13 cellular contexts compared by ENCODE assay signal in the genomic region with DNA sequence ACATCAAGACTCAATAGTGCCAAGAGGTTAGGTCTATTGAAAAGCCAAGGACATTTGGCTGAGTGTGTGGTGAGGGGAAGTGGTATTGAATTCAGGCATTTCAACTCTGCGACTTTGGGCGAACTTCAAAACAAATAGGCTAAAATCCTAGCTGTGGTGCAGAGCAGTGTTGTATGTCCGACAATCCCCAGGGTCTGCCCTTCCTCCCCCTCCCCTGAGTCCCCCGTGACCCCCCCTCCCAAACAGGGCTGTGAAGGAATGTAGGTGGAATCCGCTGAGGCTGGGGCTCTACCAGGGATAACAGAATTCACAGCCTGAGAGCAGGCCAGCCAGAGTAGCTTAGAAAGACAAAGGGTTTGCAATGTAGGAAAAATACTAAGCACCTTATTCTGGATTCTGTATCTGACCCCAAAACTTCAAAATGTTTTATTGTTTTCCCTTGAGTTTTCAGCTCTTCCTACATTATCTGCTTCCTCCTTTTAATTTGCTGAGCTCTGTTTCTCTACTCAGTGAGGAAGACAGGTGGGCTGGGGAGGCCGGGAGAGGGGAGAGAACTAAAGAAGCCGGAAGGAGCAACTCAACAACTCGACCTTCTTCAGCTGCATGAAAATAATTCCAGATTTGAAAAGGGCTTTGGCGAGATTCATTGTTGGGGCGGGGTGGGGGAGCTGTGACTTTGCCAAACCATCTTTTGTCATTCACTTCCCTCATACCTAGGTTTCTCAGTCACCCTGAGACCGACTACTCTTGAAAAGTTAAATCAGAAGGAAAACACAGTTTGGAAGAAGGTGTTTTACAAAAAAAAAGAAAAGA.
DNase-seq lines count a peak whose midpoint lies in the region; ATAC-seq and TF ChIP-seq lines count a peak whose summit lies in the region.
"Had no signal": no experiment of that assay in that cellular context is flagged by ENCODE, and none has a peak within 500 bp of the region (broad histone marks: within the 10 kb centered on the region; RNA-seq: fewer than 3 reads in every experiment).

No MANE protein-coding gene starts in this region.

- H3K27me3 Mint-ChIP-seq in activated CD4-positive, alpha-beta T cell treated with anti-CD3 and anti-CD28 coated beads, Interleukin-2, amount 10 ng/mL, durations not matched to agents 24 days and 14 days, result no peaks in the 10 kb centered on the region

- intact Hi-C loops in activated CD4-positive, alpha-beta T cell treated with anti-CD3 and anti-CD28 coated beads, Interleukin-2, amount 10 ng/mL, durations not matched to agents 24 days and 14 days (cut with micrococcal nuclease), result no loop called here
- intact Hi-C loops in lower lobe of right lung (cut with DNase I), result no loop called here

- H3K36me3 ChIP-seq in iPS-15b (ENCODE audit: control insufficient read depth, insufficient read depth, low read length) (no peaks in the 10 kb centered on the region), lower lobe of right lung (no peaks in the 10 kb centered on the region)
- H3K36me3 ChIP-seq: transverse colon had no signal

- no peak for TF ChIP-seq CTCF in lower lobe of right lung (IDR thresholded peaks at IDR 0.05)

- no peak for ATAC-seq in GM19351 (IDR thresholded peaks at IDR 0.05; ENCODE audit: unreplicated experiment)
- ATAC-seq in lower lobe of right lung, result no peak
- ATAC-seq: left colon had no signal

- no peaks in the 10 kb centered on the region for H3K36me3 Mint-ChIP-seq in activated CD4-positive, alpha-beta T cell treated with anti-CD3 and anti-CD28 coated beads, Interleukin-2, amount 10 ng/mL, durations not matched to agents 24 days and 14 days (ENCODE audit: low read depth)

- no peaks in the 10 kb centered on the region for H3K4me1 Mint-ChIP-seq in activated CD4-positive, alpha-beta T cell treated with anti-CD3 and anti-CD28 coated beads, Interleukin-2, amount 10 ng/mL, durations not matched to agents 24 days and 14 days

- H3K27ac Mint-ChIP-seq in activated CD4-positive, alpha-beta T cell treated with anti-CD3 and anti-CD28 coated beads, Interleukin-2, amount 10 ng/mL, durations not matched to agents 24 days and 14 days, result no peak overlapping the region

- H3K27ac ChIP-seq in lower lobe of right lung, result no peak overlapping the region

- H3K4me1 ChIP-seq in iPS-15b (ENCODE audit: control insufficient read depth, insufficient read depth, low read length), result peaks cover 30% of the 10 kb centered on the region
- no peaks in the 10 kb centered on the region for H3K4me1 ChIP-seq in lower lobe of right lung

- H3K9me3 Mint-ChIP-seq in activated CD4-positive, alpha-beta T cell treated with anti-CD3 and anti-CD28 coated beads, Interleukin-2, amount 10 ng/mL, durations not matched to agents 24 days and 14 days, result no peaks in the 10 kb centered on the region

- no peak overlapping the region for H3K9ac ChIP-seq in iPS-15b (ENCODE audit: low read depth, low read length)

- DNase-seq in GM03348 (ENCODE audit: low spot score) (peak; percentile 39), ecto neural progenitor cell (ENCODE audit: low spot score) (peak; percentile 76), retina (peak; percentile 45), COLO668 (lab: John Stamatoyannopoulos, UW; ENCODE audit: unreplicated experiment) (no peak), lower lobe of right lung (no peak)
- DNase-seq in activated CD4-positive, alpha-beta T cell treated with anti-CD3 and anti-CD28 coated beads, Interleukin-2, amount 10 ng/mL, durations not matched to agents 24 days and 14 days, result no peak
- DNase-seq: activated CD8-positive, alpha-beta memory T cell treated with anti-CD3 and anti-CD28 coated beads, Interleukin-2, amount 50 U/mL, for 48 hours; DMS79 treated with DMSO at 0.1 percent for 48 hours; left colon; NCI-H446; transverse colon had no signal

- H3K27me3 ChIP-seq in iPS-15b (ENCODE audit: control insufficient read depth, insufficient read depth, low read length) (no peaks in the 10 kb centered on the region), lower lobe of right lung (ENCODE audit: low read depth) (no peaks in the 10 kb centered on the region)
- H3K27me3 ChIP-seq: transverse colon had no signal

- H3K4me3 ChIP-seq in iPS-15b (ENCODE audit: low read depth, low read length) (peak overlapping the region; percentile 16), lower lobe of right lung (no peak overlapping the region)
- H3K4me3 ChIP-seq: transverse colon had no signal

- H3K9me3 ChIP-seq in iPS-15b (ENCODE audit: control insufficient read depth, insufficient read depth, low read length) (no peaks in the 10 kb centered on the region), lower lobe of right lung (no peaks in the 10 kb centered on the region)
- H3K9me3 ChIP-seq: transverse colon had no signal

- no peak overlapping the region for H3K4me3 Mint-ChIP-seq in activated CD4-positive, alpha-beta T cell treated with anti-CD3 and anti-CD28 coated beads, Interleukin-2, amount 10 ng/mL, durations not matched to agents 24 days and 14 days

Comparison
In these comparisons a context has a peak if more than half of its experiments do, and no peak if none do; other contexts are left out.
1. DNase-seq: peak in GM03348 (single experiment), ecto neural progenitor cell (single experiment) and retina (single experiment); none in activated CD4-positive, alpha-beta T cell treated with anti-CD3 and anti-CD28 coated beads, Interleukin-2, amount 10 ng/mL, durations not matched to agents 24 days and 14 days (single experiment), COLO668 (single experiment) and lower lobe of right lung (single experiment).